17 cellular contexts compared by ENCODE assay signal in the genomic region with DNA sequence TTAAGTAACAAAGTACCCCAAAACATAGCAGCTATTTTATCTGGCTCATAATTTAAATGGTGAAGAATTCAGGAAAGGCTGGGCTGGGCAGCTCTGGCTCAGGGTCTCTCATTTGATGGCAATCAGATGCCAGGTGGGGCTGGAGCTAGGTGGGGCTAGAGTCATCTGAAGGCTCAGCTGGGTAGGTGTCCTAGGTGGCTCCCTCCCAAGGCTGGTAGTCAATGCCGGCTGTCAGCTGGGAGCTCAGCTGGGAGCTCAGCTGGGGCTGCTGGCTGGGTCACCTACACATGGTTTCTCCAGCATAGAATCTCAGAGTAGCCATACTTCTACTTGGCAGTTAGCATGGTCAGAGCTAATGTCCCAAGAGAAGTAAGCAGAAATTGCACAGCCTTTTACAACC. TPM values are rescaled to one million over a fixed set of nuclear protein-coding genes. Genes with fewer than 3 reads are reported as not detected.
DNase-seq lines count a peak whose midpoint lies in the region; ATAC-seq and TF ChIP-seq lines count a peak whose summit lies in the region.
"Had no signal": no experiment of that assay in that cellular context is flagged by ENCODE, and none has a peak within 500 bp of the region (broad histone marks: within the 10 kb centered on the region; RNA-seq: fewer than 3 reads in every experiment).

No MANE protein-coding gene starts in this region.

- intact Hi-C loops in mucosa of descending colon (cut with DNase I, micrococcal nuclease) = no loop called here

- no peak for TF ChIP-seq EP300 in suprapubic skin (IDR thresholded peaks at IDR 0.05)

- H3K4me1 ChIP-seq in mucosa of descending colon (ENCODE audit: low read depth) (no peaks in the 10 kb centered on the region), suprapubic skin (no peaks in the 10 kb centered on the region)

- no peaks in the 10 kb centered on the region for H3K36me3 Mint-ChIP-seq in WTC11
- H3K36me3 Mint-ChIP-seq: CD8-positive, alpha-beta T cell had no signal

- peaks cover 25% of the 10 kb centered on the region for H3K4me1 Mint-ChIP-seq in WTC11

- no peaks in the 10 kb centered on the region for H3K9me3 ChIP-seq in mucosa of descending colon
- H3K9me3 ChIP-seq in suprapubic skin = no peaks in the 10 kb centered on the region
- H3K9me3 ChIP-seq: HAP-1 had no signal

- CTCF ChIA-PET in WTC11 (lab: Charles Lee) (interaction anchor here (0.6 to 2.3 kb wide), 4 partner anchors 33 to 134 kb away, joined by 3 to 6 read pairs (median 4); no protein-coding TSS in a partner anchor), RWPE1 (lab: Yijun Ruan, JAX) (interaction anchor here (0.7 to 0.8 kb wide), 2 partner anchors 34 to 35 kb away, joined by 3 to 4 read pairs; partner anchors contain the start of gene OSBPL3)

- H3K36me3 ChIP-seq in mucosa of descending colon (ENCODE audit: low read depth) (no peaks in the 10 kb centered on the region), suprapubic skin (no peaks in the 10 kb centered on the region)
- H3K36me3 ChIP-seq: HAP-1 had no signal

- H3K4me3 Mint-ChIP-seq in WTC11 = no peak overlapping the region
- H3K4me3 Mint-ChIP-seq: CD8-positive, alpha-beta T cell; T-cell had no signal

- no peak overlapping the region for H3K27ac Mint-ChIP-seq in WTC11
- H3K27ac Mint-ChIP-seq: CD8-positive, alpha-beta T cell; T-cell had no signal

- DNase-seq in DMS53 (lab: John Stamatoyannopoulos, UW) = peak; percentile 23
- DNase-seq in DMS53 treated with DMSO at 0.1 percent for 48 hours (lab: John Stamatoyannopoulos, UW; ENCODE audit: unreplicated experiment) = no peak
- no peak for DNase-seq in WTC11 (ENCODE audit: low spot score)
- peak in 1 of 3 donors; percentile 40 for DNase-seq in mucosa of descending colon
- DNase-seq in RWPE1 (ENCODE audit: low spot score) = no peak
- DNase-seq in RKO (ENCODE audit: low spot score) = no peak
- no peak for DNase-seq in suprapubic skin (ENCODE audit: low spot score in 2 of 2)
- DNase-seq: CD8-positive, alpha-beta T cell; GDM1; NCI-H1417; NCI-H2029 treated with DMSO at 0.1 percent for 48 hours; NCI-H774; PC-9; T-cell had no signal

- H3K27me3 ChIP-seq in suprapubic skin = no peaks in the 10 kb centered on the region

- H3K9me3 Mint-ChIP-seq in WTC11 = no peaks in the 10 kb centered on the region
- H3K9me3 Mint-ChIP-seq: CD8-positive, alpha-beta T cell had no signal

- no peak for TF ChIP-seq CTCF in WTC11 (IDR thresholded peaks at IDR 0.05)
- TF ChIP-seq CTCF in mucosa of descending colon (IDR thresholded peaks at IDR 0.05) = no peak
- TF ChIP-seq CTCF in RWPE1 (conservative IDR thresholded peaks at IDR 0.05; ENCODE audit: low read depth) = no peak
- TF ChIP-seq CTCF in suprapubic skin (IDR thresholded peaks at IDR 0.05) = no peak

- no peak for TF ChIP-seq POLR2A in suprapubic skin (IDR thresholded peaks at IDR 0.05)

- H3K27ac ChIP-seq in RWPE1 = no peak overlapping the region
- no peak overlapping the region for H3K27ac ChIP-seq in suprapubic skin
- H3K27ac ChIP-seq: HL-60, PC-9 had no signal

- POLR2A ChIA-PET in WTC11 (lab: Charles Lee) = no interaction called here
- POLR2A ChIA-PET in RWPE1 (lab: Yijun Ruan, JAX; ENCODE audit: low non-redundant PET) = no interaction called here

- peak; percentile 52 for ATAC-seq in HG02870 (IDR thresholded peaks at IDR 0.05; ENCODE audit: unreplicated experiment)
- peak; percentile 51 for ATAC-seq in WTC11
- peak; percentile 15 for ATAC-seq in mucosa of descending colon
- ATAC-seq: CD8-positive, alpha-beta T cell; T-cell had no signal

- WGBS in suprapubic skin = no CpG with 5 or more reads among the region's 1 CpG

- H3K27me3 Mint-ChIP-seq in WTC11 (ENCODE audit: low read depth) = no peaks in the 10 kb centered on the region
- H3K27me3 Mint-ChIP-seq: T-cell had no signal

- no peak overlapping the region for H3K4me3 ChIP-seq in mucosa of descending colon
- H3K4me3 ChIP-seq in suprapubic skin = no peak overlapping the region
- H3K4me3 ChIP-seq: HAP-1, PC-9 had no signal

TF ChIP-seq in WTC11, 78 proteins besides CTCF, POLR2A, EP300 and RAD21:
- TF ChIP-seq ZNF416 (CRISPR knock-in tag; IDR thresholded peaks at IDR 0.05) = no peak
- no peak for TF ChIP-seq USF2 (CRISPR knock-in tag; IDR thresholded peaks at IDR 0.05)
- TF ChIP-seq ZSCAN18 (CRISPR knock-in tag; IDR thresholded peaks at IDR 0.05) = no peak
- TF ChIP-seq, protein P1, sequence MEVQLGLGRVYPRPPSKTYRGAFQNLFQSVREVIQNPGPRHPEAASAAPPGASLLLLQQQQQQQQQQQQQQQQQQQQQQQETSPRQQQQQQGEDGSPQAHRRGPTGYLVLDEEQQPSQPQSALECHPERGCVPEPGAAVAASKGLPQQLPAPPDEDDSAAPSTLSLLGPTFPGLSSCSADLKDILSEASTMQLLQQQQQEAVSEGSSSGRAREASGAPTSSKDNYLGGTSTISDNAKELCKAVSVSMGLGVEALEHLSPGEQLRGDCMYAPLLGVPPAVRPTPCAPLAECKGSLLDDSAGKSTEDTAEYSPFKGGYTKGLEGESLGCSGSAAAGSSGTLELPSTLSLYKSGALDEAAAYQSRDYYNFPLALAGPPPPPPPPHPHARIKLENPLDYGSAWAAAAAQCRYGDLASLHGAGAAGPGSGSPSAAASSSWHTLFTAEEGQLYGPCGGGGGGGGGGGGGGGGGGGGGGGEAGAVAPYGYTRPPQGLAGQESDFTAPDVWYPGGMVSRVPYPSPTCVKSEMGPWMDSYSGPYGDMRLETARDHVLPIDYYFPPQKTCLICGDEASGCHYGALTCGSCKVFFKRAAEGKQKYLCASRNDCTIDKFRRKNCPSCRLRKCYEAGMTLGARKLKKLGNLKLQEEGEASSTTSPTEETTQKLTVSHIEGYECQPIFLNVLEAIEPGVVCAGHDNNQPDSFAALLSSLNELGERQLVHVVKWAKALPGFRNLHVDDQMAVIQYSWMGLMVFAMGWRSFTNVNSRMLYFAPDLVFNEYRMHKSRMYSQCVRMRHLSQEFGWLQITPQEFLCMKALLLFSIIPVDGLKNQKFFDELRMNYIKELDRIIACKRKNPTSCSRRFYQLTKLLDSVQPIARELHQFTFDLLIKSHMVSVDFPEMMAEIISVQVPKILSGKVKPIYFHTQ (CRISPR knock-in tag; IDR thresholded peaks at IDR 0.05) = no peak
- TF ChIP-seq, protein P2, sequence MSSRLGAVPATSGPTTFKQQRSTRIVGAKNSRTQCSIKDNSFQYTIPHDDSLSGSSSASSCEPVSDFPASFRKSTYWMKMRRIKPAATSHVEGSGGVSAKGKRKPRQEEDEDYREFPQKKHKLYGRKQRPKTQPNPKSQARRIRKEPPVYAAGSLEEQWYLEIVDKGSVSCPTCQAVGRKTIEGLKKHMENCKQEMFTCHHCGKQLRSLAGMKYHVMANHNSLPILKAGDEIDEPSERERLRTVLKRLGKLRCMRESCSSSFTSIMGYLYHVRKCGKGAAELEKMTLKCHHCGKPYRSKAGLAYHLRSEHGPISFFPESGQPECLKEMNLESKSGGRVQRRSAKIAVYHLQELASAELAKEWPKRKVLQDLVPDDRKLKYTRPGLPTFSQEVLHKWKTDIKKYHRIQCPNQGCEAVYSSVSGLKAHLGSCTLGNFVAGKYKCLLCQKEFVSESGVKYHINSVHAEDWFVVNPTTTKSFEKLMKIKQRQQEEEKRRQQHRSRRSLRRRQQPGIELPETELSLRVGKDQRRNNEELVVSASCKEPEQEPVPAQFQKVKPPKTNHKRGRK (CRISPR knock-in tag; IDR thresholded peaks at IDR 0.05; ENCODE audit: borderline replicate concordance) = no peak
- no peak for TF ChIP-seq ZNF396 (CRISPR knock-in tag; IDR thresholded peaks at IDR 0.05; ENCODE audit: borderline replicate concordance)

RNA-seq across cellular contexts. Expression of gene OSBPL3, which starts 34.1 kb away (rescaled TPM):
- total RNA-seq in WTC11 (2021) (16.0 to 20.2 TPM (median 17.1 TPM) in 3 replicates), mucosa of descending colon (10 to 100 TPM in 2 of 3 donors, 1 to 10 TPM in 1; 9.0 to 15.4 (median 10.6) TPM), suprapubic skin (10 to 100 TPM; 22.0 to 49.0 (median 27.3) TPM)
